Comparison of ENCODE assay signal across 15 cellular contexts in the genomic region with DNA sequence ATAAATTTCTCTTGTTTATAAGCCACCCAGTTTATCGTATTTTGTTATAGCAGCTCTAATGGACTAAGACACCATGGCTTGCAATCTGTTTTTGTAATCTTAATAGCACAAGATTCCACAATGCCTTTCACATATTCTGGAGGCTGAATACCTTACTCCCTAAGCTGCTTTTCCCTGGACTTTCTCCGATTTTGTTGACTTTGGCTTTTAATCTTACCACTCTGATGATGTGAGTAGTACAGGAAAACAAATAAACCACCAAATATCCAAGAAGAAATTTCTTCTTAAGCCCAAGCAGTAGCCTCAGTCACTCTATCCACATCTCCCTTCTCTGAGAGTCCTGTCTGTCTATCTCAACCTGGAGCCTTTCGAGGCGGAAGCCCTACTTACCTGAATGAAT.
"Had no signal": no experiment of that assay in that cellular context is flagged by ENCODE, and none has a peak within 500 bp of the region (broad histone marks: within the 10 kb centered on the region; RNA-seq: fewer than 3 reads in every experiment).

No MANE protein-coding gene starts in this region.

- H3K4me1 ChIP-seq: parathyroid adenoma, sigmoid colon, uterus had no signal

- H3K9ac ChIP-seq: parathyroid adenoma had no signal

- H3K27me3 ChIP-seq: sigmoid colon, tibial nerve, uterus had no signal

- H3K36me3 ChIP-seq: sigmoid colon, tibial nerve, uterus had no signal

- H3K4me3 ChIP-seq: coronary artery, sigmoid colon, tibial nerve, uterus had no signal

- H3K79me2 ChIP-seq: parathyroid adenoma had no signal

- DNase-seq: activated CD4-positive, alpha-beta T cell treated with anti-CD3 and anti-CD28 coated beads for 48 hours; activated CD4-positive, CD25-positive, alpha-beta regulatory T cell; activated CD8-positive, alpha-beta T cell treated with anti-CD3 and anti-CD28 coated beads, Interleukin-2, amount 10 ng/mL, durations not matched to agents 7 days and 5 days; activated naive CD4-positive, alpha-beta T cell treated with anti-CD3 and anti-CD28 coated beads, Interleukin-2, amount 50 U/mL, for 16 hours; activated T-cell treated with anti-CD3 and anti-CD28 coated beads, Interleukin-2, amount 50 U/mL, for 4 hours; naive thymus-derived CD8-positive, alpha-beta T cell; sigmoid colon; stimulated activated CD8-positive, alpha-beta memory T cell treated with anti-CD3 and anti-CD28 coated beads, Interleukin-4, amount 100 ng/mL, for 48 hours; stimulated activated naive CD4-positive, alpha-beta T cell treated with Interleukin-2 at 50 U/mL for 16 hours; substantia nigra; T1000; uterus had no signal

- H2AFZ ChIP-seq: parathyroid adenoma had no signal

- H3K9me3 ChIP-seq: sigmoid colon, tibial nerve, uterus had no signal

- ATAC-seq: activated CD8-positive, alpha-beta T cell treated with anti-CD3 and anti-CD28 coated beads, Interleukin-2, amount 10 ng/mL, durations not matched to agents 7 days and 5 days; activated T-cell treated with anti-CD3 and anti-CD28 coated beads, Interleukin-2, amount 50 U/mL, for 4 hours; naive thymus-derived CD8-positive, alpha-beta T cell had no signal

- H3K27ac ChIP-seq: coronary artery, parathyroid adenoma, sigmoid colon, uterus had no signal
